Comparison of ENCODE assay signal across 24 cellular contexts in genomic region chr9:77236693-77237092, GRCh38.
"Had no signal": no experiment of that assay in that cellular context is flagged by ENCODE, and none has a peak within 500 bp of the region (broad histone marks: within the 10 kb centered on the region; RNA-seq: fewer than 3 reads in every experiment).

No MANE protein-coding gene starts in this region.

- H3K9me3 ChIP-seq: colonic mucosa, esophagus squamous epithelium, gastrocnemius medialis, heart right ventricle, left lung, lower lobe of right lung had no signal

- DNase-seq: colonic mucosa; cortex of kidney; effector CD8-positive, alpha-beta T cell; effector memory CD8-positive, alpha-beta T cell; endodermal cell; erythroblast; esophagus squamous epithelium; foreskin fibroblast; foreskin melanocyte; gastrocnemius medialis; glutamatergic neuron; head of caudate nucleus; heart right ventricle; hippocampal formation; left cardiac atrium; left lung; left ventricle myocardium superior; lower lobe of right lung; mesenchymal stem cell; midbrain; naive thymus-derived CD4-positive, alpha-beta T cell had no signal

- H3K27ac ChIP-seq: colonic mucosa, epithelial cell of prostate, esophagus squamous epithelium, gastrocnemius medialis, heart right ventricle, left lung, lower lobe of right lung had no signal

- H3K4me3 ChIP-seq: colonic mucosa, esophagus squamous epithelium, gastrocnemius medialis, heart right ventricle, left lung, lower lobe of right lung had no signal

- H3K27me3 ChIP-seq: colonic mucosa, esophagus squamous epithelium, gastrocnemius medialis, heart right ventricle, left lung had no signal

- H3K27ac Mint-ChIP-seq: dendritic cell treated with granulocyte-macrophage colony-stimulating factor and Interleukin-4, amounts not matched to agents 40 ng/mL and 50 ng/mL, for 4 days; effector memory CD8-positive, alpha-beta T cell; endodermal cell had no signal

- H3K4me1 Mint-ChIP-seq: naive thymus-derived CD4-positive, alpha-beta T cell had no signal

- H3K9me3 Mint-ChIP-seq: dendritic cell treated with granulocyte-macrophage colony-stimulating factor and Interleukin-4, amounts not matched to agents 40 ng/mL and 50 ng/mL, for 4 days; effector memory CD8-positive, alpha-beta T cell; endodermal cell had no signal

- ATAC-seq: effector memory CD8-positive, alpha-beta T cell; esophagus mucosa; gastrocnemius medialis; heart right ventricle; left cardiac atrium; left lung; left ventricle myocardium superior; naive thymus-derived CD4-positive, alpha-beta T cell had no signal

- H3K36me3 ChIP-seq: colonic mucosa had no signal

- H3K4me1 ChIP-seq: colonic mucosa, esophagus squamous epithelium, gastrocnemius medialis, heart right ventricle, left lung, lower lobe of right lung had no signal

- H3K27me3 Mint-ChIP-seq: dendritic cell treated with granulocyte-macrophage colony-stimulating factor and Interleukin-4, amounts not matched to agents 40 ng/mL and 50 ng/mL, for 4 days; effector memory CD8-positive, alpha-beta T cell; naive thymus-derived CD4-positive, alpha-beta T cell had no signal

- H3K4me3 Mint-ChIP-seq: dendritic cell treated with granulocyte-macrophage colony-stimulating factor and Interleukin-4, amounts not matched to agents 40 ng/mL and 50 ng/mL, for 4 days; effector memory CD8-positive, alpha-beta T cell; endodermal cell; naive thymus-derived CD4-positive, alpha-beta T cell had no signal
